ENCODE assay signal across 7 cellular contexts in genomic region chr1:77889240-77889637, GRCh38. TPM values are rescaled to one million over a fixed set of nuclear protein-coding genes. Genes with fewer than 3 reads are reported as not detected.
DNase-seq lines count a peak whose midpoint lies in the region; ATAC-seq lines count a peak whose summit lies in the region.

No MANE protein-coding gene starts in this region.

- H3K4me3 Mint-ChIP-seq in memory B cell, result peak overlapping the region; percentile 81

- DNase-seq in NCI-H460 (ENCODE audit: extremely low read depth, low read depth) (peak; percentile 16), memory B cell (ENCODE audit: low spot score in 2 of 2) (no peak), pons (ENCODE audit: low spot score) (no peak)

- peaks cover 12% of the 10 kb centered on the region for H3K27me3 Mint-ChIP-seq in memory B cell

- H3K4me1 ChIP-seq in ectodermal cell (ENCODE audit: control insufficient read depth, insufficient read depth, low read length), result no peaks in the 10 kb centered on the region

- H3K4me3 ChIP-seq in ectodermal cell (ENCODE audit: insufficient read depth, low read depth, low read length), result peak overlapping the region; percentile 89

- peaks cover 1% of the 10 kb centered on the region for H3K9me3 Mint-ChIP-seq in memory B cell

- H3K27ac ChIP-seq in ectodermal cell (ENCODE audit: insufficient read depth, low read depth, low read length, poor library complexity, severe bottlenecking), result peak overlapping the region; percentile 91

- peaks cover 11% of the 10 kb centered on the region for H3K36me3 Mint-ChIP-seq in memory B cell

- ATAC-seq in GM19023 (IDR thresholded peaks at IDR 0.05; ENCODE audit: unreplicated experiment), result peak; percentile 5
- no peak for ATAC-seq in memory B cell (ENCODE audit: low read depth)
- ATAC-seq in GM21576 (IDR thresholded peaks at IDR 0.05; ENCODE audit: unreplicated experiment), result no peak
- no peak for ATAC-seq in GM19328 (IDR thresholded peaks at IDR 0.05; ENCODE audit: unreplicated experiment)

- H3K4me1 Mint-ChIP-seq in memory B cell, result peaks cover 10% of the 10 kb centered on the region

- WGBS in ectodermal cell, 2 experiments, result 0 to 3% methylated on average over 5 to 6 of the region's 9 CpGs

- H3K27ac Mint-ChIP-seq in memory B cell, result no peak overlapping the region

- H3K36me3 ChIP-seq in ectodermal cell (ENCODE audit: control insufficient read depth, insufficient read depth, low read length), result no peaks in the 10 kb centered on the region

- no peaks in the 10 kb centered on the region for H3K27me3 ChIP-seq in ectodermal cell (ENCODE audit: control insufficient read depth, insufficient read depth, low read length, poor library complexity, severe bottlenecking)

- no peaks in the 10 kb centered on the region for H3K9me3 ChIP-seq in ectodermal cell (ENCODE audit: control insufficient read depth, low read length)

RNA-seq across cellular contexts. Expression of gene NEXN, which starts 0.8 kb away (rescaled TPM):
- 0.07 TPM in 1 of 2 replicates, not detected in the other for total RNA-seq in NCI-H460 (2014; rRNA removed; shearing (Covaris generic))
- polyA plus RNA-seq in NCI-H460 (2014; cell fraction: nucleus; rRNA removed), result not detected in 2 replicates
- 7.8 TPM for polyA plus RNA-seq in ectodermal cell (2013, experiment 1 of 4)
- 10.9 TPM for polyA plus RNA-seq in ectodermal cell (2013, experiment 2 of 4)
- 4.6 TPM for polyA plus RNA-seq in ectodermal cell (2013, experiment 3 of 4)
- 6.8 TPM for polyA plus RNA-seq in ectodermal cell (2013, experiment 4 of 4)
